Comparison of ENCODE assay signal across 10 cellular contexts in the genomic region with DNA sequence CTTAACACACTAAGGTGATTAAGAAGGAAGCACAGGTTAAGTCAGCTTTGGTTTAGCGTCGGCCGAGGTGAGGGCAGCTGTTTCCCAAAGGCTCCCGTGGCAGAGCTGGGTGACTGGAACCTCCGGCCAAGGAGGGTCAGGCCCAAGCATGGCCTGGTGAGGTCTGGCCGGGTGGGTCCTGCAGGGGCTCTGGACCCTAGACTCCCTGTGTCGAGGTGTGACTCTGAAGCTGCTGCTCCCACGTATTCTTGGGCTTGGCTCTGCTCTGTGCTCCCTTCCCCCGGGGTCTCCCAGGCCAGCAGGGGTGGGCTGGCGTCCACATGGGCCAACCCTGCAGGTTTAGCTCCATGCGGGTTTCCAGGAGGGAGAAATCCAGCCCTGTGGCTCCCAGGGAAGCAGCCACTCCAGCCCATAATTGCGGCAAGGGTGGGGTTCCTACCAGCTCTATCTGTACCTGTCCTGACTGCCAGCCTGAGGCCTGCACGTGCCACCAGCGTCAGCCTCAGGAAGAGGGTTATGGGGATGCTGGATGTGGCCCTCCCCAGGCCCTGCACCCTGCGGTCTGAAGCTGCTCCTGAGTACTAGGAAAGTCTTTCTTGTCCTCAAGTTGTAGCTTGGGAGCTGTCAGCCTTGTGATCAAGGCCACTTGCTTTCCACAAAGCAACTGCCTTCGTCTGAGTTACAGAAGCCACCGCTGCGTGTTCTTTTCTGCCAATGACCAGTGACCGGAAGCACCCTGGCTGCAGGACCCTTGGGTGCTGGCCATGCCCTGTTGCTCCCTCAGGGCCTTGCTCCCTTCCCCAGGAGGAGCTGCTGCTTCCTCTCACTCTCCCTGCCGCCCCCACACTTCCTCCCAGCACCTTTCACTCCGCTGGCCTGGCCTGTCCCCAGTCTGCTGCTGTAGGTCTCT. TPM values are rescaled to one million over a fixed set of nuclear protein-coding genes. Genes with fewer than 3 reads are reported as not detected.
A peak's percentile ranks its signal among the peaks of the same experiment; 100 is the strongest.
DNase-seq lines count a peak whose midpoint lies in the region; ATAC-seq and TF ChIP-seq lines count a peak whose summit lies in the region.
"Had no signal": no experiment of that assay in that cellular context is flagged by ENCODE, and none has a peak within 500 bp of the region (broad histone marks: within the 10 kb centered on the region; RNA-seq: fewer than 3 reads in every experiment).

No MANE protein-coding gene starts in this region.

- no peaks in the 10 kb centered on the region for H3K9me3 Mint-ChIP-seq in activated T-helper 2 cell treated with anti-CD3 and anti-CD28 coated beads, Interferon-gamma antibody, Interleukin-2, Interleukin-4, amounts not matched to agents 10 μg/mL and 5 μg/mL and 100 μg/mL, durations not matched to agents 14 hours and 24 hours and 36 hours
- no peaks in the 10 kb centered on the region for H3K9me3 Mint-ChIP-seq in naive thymus-derived CD8-positive, alpha-beta T cell

- POLR2A ChIA-PET in naive thymus-derived CD8-positive, alpha-beta T cell (lab: Charles Lee): interaction anchor here (1.4 to 22.8 kb wide), 2 partner anchors 24 to 141 kb away, joined by 5 to 889 read pairs; partner anchors contain the start of gene ZNF207
- POLR2A ChIA-PET in PC-9 (lab: Charles Lee; ENCODE audit: unreplicated experiment): no interaction called here

- H3K4me1 ChIP-seq in DOHH2 (ENCODE audit: control insufficient read depth, low read length) (peaks cover 20% of the 10 kb centered on the region), heart left ventricle (peaks cover 0 to 61% (median 24%) of the 10 kb centered on the region in 12 donors), PC-9 (replicated peaks; ENCODE audit: insufficient read depth) (peaks cover 8% of the 10 kb centered on the region; the same call in 1 of the 2 replicates), GM23248 (ENCODE audit: insufficient read depth) (peaks cover 12% of the 10 kb centered on the region)

- TF ChIP-seq CTCF in DOHH2 (IDR thresholded peaks at IDR 0.05; ENCODE audit: low read depth, low read length, poor library complexity, severe bottlenecking) (no peak), heart left ventricle (IDR thresholded peaks at IDR 0.05) (no peak), PC-9 (conservative IDR thresholded peaks at IDR 0.05) (no peak)

- in situ Hi-C loops in GM23248 (cut with MboI): loop anchor here (10.0 kb wide), 1 partner anchor 253 kb away; no protein-coding TSS in a partner anchor

- no peaks in the 10 kb centered on the region for H4K20me1 ChIP-seq in DOHH2 (ENCODE audit: control insufficient read depth, insufficient read depth, low read depth, low read length)
- H4K20me1 ChIP-seq in PC-9 (ENCODE audit: insufficient read depth): no peaks in the 10 kb centered on the region
- H4K20me1 ChIP-seq in GM23248 (ENCODE audit: insufficient read depth): no peaks in the 10 kb centered on the region

- H3K27me3 Mint-ChIP-seq in activated T-helper 2 cell treated with anti-CD3 and anti-CD28 coated beads, Interferon-gamma antibody, Interleukin-2, Interleukin-4, amounts not matched to agents 10 μg/mL and 5 μg/mL and 100 μg/mL, durations not matched to agents 14 hours and 24 hours and 36 hours (ENCODE audit: low read depth): no peaks in the 10 kb centered on the region
- no peaks in the 10 kb centered on the region for H3K27me3 Mint-ChIP-seq in naive thymus-derived CD8-positive, alpha-beta T cell

- CTCF ChIA-PET in PC-9 (lab: Charles Lee): no interaction called here

- peaks cover 35% of the 10 kb centered on the region for H3K36me3 Mint-ChIP-seq in activated T-helper 2 cell treated with anti-CD3 and anti-CD28 coated beads, Interferon-gamma antibody, Interleukin-2, Interleukin-4, amounts not matched to agents 10 μg/mL and 5 μg/mL and 100 μg/mL, durations not matched to agents 14 hours and 24 hours and 36 hours (ENCODE audit: low read depth)
- H3K36me3 Mint-ChIP-seq in naive thymus-derived CD8-positive, alpha-beta T cell: peaks cover 9 to 22% (median 18%) of the 10 kb centered on the region in 3 donors

- H3K79me2 ChIP-seq in DOHH2 (ENCODE audit: control insufficient read depth, low read length) (no peaks in the 10 kb centered on the region), PC-9 (ENCODE audit: low read depth) (no peaks in the 10 kb centered on the region), GM23248 (ENCODE audit: insufficient read depth) (no peaks in the 10 kb centered on the region)

- H3K9me3 ChIP-seq in DOHH2 (ENCODE audit: control insufficient read depth, insufficient read depth, low read length) (no peaks in the 10 kb centered on the region), heart left ventricle (no peaks in the 10 kb centered on the region), PC-9 (ENCODE audit: insufficient read depth, low read depth) (no peaks in the 10 kb centered on the region), GM23248 (ENCODE audit: low read depth) (no peaks in the 10 kb centered on the region)
- H3K9me3 ChIP-seq: vagina had no signal

- H2AFZ ChIP-seq in PC-9 (no peak overlapping the region), GM23248 (no peak overlapping the region)

- H3K9me2 ChIP-seq in DOHH2 (replicated peaks; ENCODE audit: control insufficient read depth, low read length) (no peaks in the 10 kb centered on the region), PC-9 (ENCODE audit: insufficient read depth) (no peaks in the 10 kb centered on the region), GM23248 (ENCODE audit: insufficient read depth) (no peaks in the 10 kb centered on the region)

- no peak overlapping the region for H3K4me3 ChIP-seq in DOHH2 (ENCODE audit: low read length)
- H3K4me3 ChIP-seq in H7 (ENCODE audit: insufficient read depth, low read depth, low read length): no peak overlapping the region
- no peak overlapping the region for H3K4me3 ChIP-seq in heart left ventricle
- no peak overlapping the region for H3K4me3 ChIP-seq in PC-9
- no peak overlapping the region for H3K4me3 ChIP-seq in GM23248
- H3K4me3 ChIP-seq: vagina had no signal

- TF ChIP-seq POLR2A in heart left ventricle (IDR thresholded peaks at IDR 0.05): no peak

- peak; percentile 63 for DNase-seq in H7
- no peak for DNase-seq in activated T-helper 2 cell treated with anti-CD3 and anti-CD28 coated beads, Interferon-gamma antibody, Interleukin-2, Interleukin-4, amounts not matched to agents 10 μg/mL and 5 μg/mL and 100 μg/mL, durations not matched to agents 14 hours and 24 hours and 36 hours (ENCODE audit: low spot score)
- DNase-seq in naive thymus-derived CD8-positive, alpha-beta T cell: peak in 2 of 10 donors; percentile 35 to 54
- DNase-seq in heart left ventricle: no peak
- DNase-seq in PC-9: no peak
- no peak for DNase-seq in GM23248
- DNase-seq in NCI-H2227 treated with DMSO at 0.1 percent for 48 hours (lab: John Stamatoyannopoulos, UW): no peak
- DNase-seq: NCI-H2107 had no signal

- no peak overlapping the region for H3K27ac ChIP-seq in DOHH2 (ENCODE audit: low read depth, low read length)
- peak overlapping the region in 1 of 12 donors; percentile 4 for H3K27ac ChIP-seq in heart left ventricle
- H3K27ac ChIP-seq in PC-9: no peak overlapping the region
- H3K27ac ChIP-seq in GM23248: no peak overlapping the region
- H3K27ac ChIP-seq: vagina had no signal

- peak overlapping the region; percentile 50 for H3K4me3 Mint-ChIP-seq in activated T-helper 2 cell treated with anti-CD3 and anti-CD28 coated beads, Interferon-gamma antibody, Interleukin-2, Interleukin-4, amounts not matched to agents 10 μg/mL and 5 μg/mL and 100 μg/mL, durations not matched to agents 14 hours and 24 hours and 36 hours (ENCODE audit: low read depth)
- H3K4me3 Mint-ChIP-seq in naive thymus-derived CD8-positive, alpha-beta T cell: peak overlapping the region; percentile 77 to 95 (median 90)

- H3K4me2 ChIP-seq in DOHH2 (ENCODE audit: low read length): peak overlapping the region; percentile 40
- H3K4me2 ChIP-seq in PC-9: no peak overlapping the region
- no peak overlapping the region for H3K4me2 ChIP-seq in GM23248 (ENCODE audit: unreplicated experiment)

- no peaks in the 10 kb centered on the region for H3K36me3 ChIP-seq in DOHH2 (ENCODE audit: control insufficient read depth, low read length)
- peaks cover 11% of the 10 kb centered on the region for H3K36me3 ChIP-seq in H7 (replicated peaks; ENCODE audit: control insufficient read depth, insufficient read depth, low read length)
- peaks cover 0 to 6% (median 0%) of the 10 kb centered on the region in 9 donors for H3K36me3 ChIP-seq in heart left ventricle
- H3K36me3 ChIP-seq in PC-9 (ENCODE audit: low read depth): no peaks in the 10 kb centered on the region
- H3K36me3 ChIP-seq in GM23248 (ENCODE audit: low read depth): no peaks in the 10 kb centered on the region
- H3K36me3 ChIP-seq: vagina had no signal

- no peak overlapping the region for H3K9ac ChIP-seq in GM23248

- ATAC-seq in naive thymus-derived CD8-positive, alpha-beta T cell: peak in 1 of 2 donors; percentile 29
- ATAC-seq in heart left ventricle: no peak

- no TSS peak for BruUV-seq in PC-9 (replicated peaks; lab: Mats Ljungman, UMichigan)

- H3F3A ChIP-seq in DOHH2 (ENCODE audit: control insufficient read depth, insufficient read depth) (0 out of 2 replicates have a peak, but pooled peaks cover 6% of the 10 kb centered on the region), PC-9 (ENCODE audit: insufficient read depth, low read depth) (no peaks in the 10 kb centered on the region), GM23248 (ENCODE audit: insufficient read depth) (0 out of 2 replicates have a peak, but pooled peaks cover 4% of the 10 kb centered on the region)

- intact Hi-C loops in activated T-helper 2 cell treated with anti-CD3 and anti-CD28 coated beads, Interferon-gamma antibody, Interleukin-2, Interleukin-4, amounts not matched to agents 10 μg/mL and 5 μg/mL and 100 μg/mL, durations not matched to agents 14 hours and 24 hours and 36 hours (cut with micrococcal nuclease): loop anchor here (2.0 kb wide), 1 partner anchor 25 kb away; no protein-coding TSS in a partner anchor
- intact Hi-C loops in heart left ventricle (cut with DNase I) (loop anchor here in 2 of 10 donors (10.0 kb wide), 2 partner anchors 103 to 123 kb away; no protein-coding TSS in a partner anchor), PC-9 (cut with micrococcal nuclease; ENCODE audit: unreplicated experiment) (no loop called here)

- 81 to 86% (median 83%) methylated on average over 19 to 21 of the region's 21 CpGs for WGBS in heart left ventricle, 4 donors
- WGBS in GM23248 (ENCODE audit: low coverage in 1 of 2, low lambda C conversion rate in 2 of 2, missing lambda C conversion rate in 2 of 2), 2 experiments: 80 to 82% methylated on average over 21 of the region's 21 CpGs

- peak overlapping the region; percentile 60 for H3K27ac Mint-ChIP-seq in activated T-helper 2 cell treated with anti-CD3 and anti-CD28 coated beads, Interferon-gamma antibody, Interleukin-2, Interleukin-4, amounts not matched to agents 10 μg/mL and 5 μg/mL and 100 μg/mL, durations not matched to agents 14 hours and 24 hours and 36 hours
- peak overlapping the region; percentile 89 to 96 (median 94) for H3K27ac Mint-ChIP-seq in naive thymus-derived CD8-positive, alpha-beta T cell

- peaks cover 48% of the 10 kb centered on the region for H3K4me1 Mint-ChIP-seq in activated T-helper 2 cell treated with anti-CD3 and anti-CD28 coated beads, Interferon-gamma antibody, Interleukin-2, Interleukin-4, amounts not matched to agents 10 μg/mL and 5 μg/mL and 100 μg/mL, durations not matched to agents 14 hours and 24 hours and 36 hours (ENCODE audit: low read depth)
- peaks cover 30 to 84% (median 71%) of the 10 kb centered on the region in 4 donors for H3K4me1 Mint-ChIP-seq in naive thymus-derived CD8-positive, alpha-beta T cell

- H3K27me3 ChIP-seq in DOHH2 (ENCODE audit: control insufficient read depth, low read length) (no peaks in the 10 kb centered on the region), H7 (ENCODE audit: control insufficient read depth, insufficient read depth, low read length) (no peaks in the 10 kb centered on the region), heart left ventricle (no peaks in the 10 kb centered on the region), PC-9 (ENCODE audit: insufficient read depth, low read depth) (no peaks in the 10 kb centered on the region), GM23248 (replicated peaks; ENCODE audit: insufficient read depth) (no peaks in the 10 kb centered on the region)
- H3K27me3 ChIP-seq: vagina had no signal

RNA-seq across cellular contexts. Expression of gene CDK5R1, which starts 4.8 kb away (rescaled TPM):
- 9.9 and 10.5 TPM in 2 replicates for total RNA-seq in H7 (2014; rRNA removed; shearing (Covaris generic))
- total RNA-seq in activated T-helper 2 cell treated with anti-CD3 and anti-CD28 coated beads, Interferon-gamma antibody, Interleukin-2, Interleukin-4, amounts not matched to agents 10 μg/mL and 5 μg/mL and 100 μg/mL, durations not matched to agents 14 hours and 24 hours and 36 hours: 10.8 and 12.0 TPM in 2 replicates
- 10 to 100 TPM; 17.6 to 17.8 TPM for total RNA-seq in naive thymus-derived CD8-positive, alpha-beta T cell
- polyA plus RNA-seq in naive thymus-derived CD8-positive, alpha-beta T cell: 10 to 100 TPM in 1 of 3 donors, 1 to 10 TPM in 2; 5.9 to 12.0 (median 9.6) TPM
- 1 to 10 TPM in 8 of 9 donors, under 1 TPM in 1; 1.00 to 2.9 (median 1.5) TPM for total RNA-seq in heart left ventricle
- 1 to 10 TPM in 1 of 2 donors, under 1 TPM in 1; 0.57 to 2.0 TPM for polyA plus RNA-seq in heart left ventricle
- 1.8 and 2.1 TPM in 2 replicates for total RNA-seq in PC-9 (2021)
- total RNA-seq in GM23248 (2014; rRNA removed; shearing (Covaris generic)): 1.2 and 1.5 TPM in 2 replicates
- polyA plus RNA-seq in GM23248 (2016; fragmentation: Nextera tagmentation; extraction: Ambion mirVana): 0.39 and 0.63 TPM in 2 replicates

RNA-seq across cellular contexts. Expression of gene PSMD11, which starts 47.3 kb away (rescaled TPM):
- 101 and 121 TPM in 2 replicates for total RNA-seq in H7 (2014; rRNA removed; shearing (Covaris generic))
- total RNA-seq in activated T-helper 2 cell treated with anti-CD3 and anti-CD28 coated beads, Interferon-gamma antibody, Interleukin-2, Interleukin-4, amounts not matched to agents 10 μg/mL and 5 μg/mL and 100 μg/mL, durations not matched to agents 14 hours and 24 hours and 36 hours: 200 and 207 TPM in 2 replicates
- 10 to 100 TPM; 64.9 to 72.2 TPM for total RNA-seq in naive thymus-derived CD8-positive, alpha-beta T cell
- 100 to 1,000 TPM; 102 to 122 (median 112) TPM for polyA plus RNA-seq in naive thymus-derived CD8-positive, alpha-beta T cell
- total RNA-seq in heart left ventricle (10 to 100 TPM; 52.7 to 94.8 (median 78.9) TPM), PC-9 (2021) (145 and 149 TPM in 2 replicates)
- polyA plus RNA-seq in heart left ventricle (10 to 100 TPM; 63.1 to 66.7 TPM), GM23248 (2016; fragmentation: Nextera tagmentation; extraction: Ambion mirVana) (156 and 158 TPM in 2 replicates)
- 44.2 and 47.2 TPM in 2 replicates for total RNA-seq in GM23248 (2014; rRNA removed; shearing (Covaris generic))
